In the genomic region with DNA sequence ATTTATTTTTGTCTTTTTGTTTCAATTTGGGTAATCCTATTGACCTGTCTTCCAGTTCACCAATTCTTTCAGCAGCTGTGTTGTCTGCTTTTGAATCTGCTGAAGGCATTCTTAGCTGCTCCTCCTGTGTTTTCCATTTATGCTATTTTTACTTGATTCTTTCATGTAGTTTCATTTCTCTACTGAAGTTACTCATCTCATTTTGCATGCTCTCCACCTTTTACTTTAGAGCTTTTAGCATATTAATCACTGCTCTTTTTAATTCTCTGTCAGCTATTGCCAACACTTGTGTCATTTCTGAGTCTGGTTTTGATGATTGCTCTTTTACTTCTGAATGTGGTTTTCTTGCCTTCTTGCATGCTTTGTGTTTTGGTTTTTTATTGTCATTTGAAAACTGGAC, we compare ENCODE assay signal across 33 cellular contexts.
DNase-seq lines count a peak whose midpoint lies in the region; ATAC-seq lines count a peak whose summit lies in the region.
"Had no signal": no experiment of that assay in that cellular context is flagged by ENCODE, and none has a peak within 500 bp of the region (broad histone marks: within the 10 kb centered on the region; RNA-seq: fewer than 3 reads in every experiment).

No MANE protein-coding gene starts in this region.

- ATAC-seq in activated T-cell treated with anti-CD3 and anti-CD28 coated beads, Interleukin-2, amount 50 U/mL, for 4 hours: peak; percentile 79 to 80
- peak; percentile 69 for ATAC-seq in activated T-helper 17 cell treated with anti-CD3 and anti-CD28 coated beads, Interleukin-2, amount 50 U/mL, for 72 hours (replicated peaks)
- peak; percentile 84 for ATAC-seq in stimulated activated naive CD8-positive, alpha-beta T cell treated with anti-CD3 and anti-CD28 coated beads, Interleukin-15, amount 100 ng/mL, for 72 hours
- ATAC-seq: Panc1, WTC11 had no signal

- H3K27ac ChIP-seq in GM23248: no peak overlapping the region
- H3K27ac ChIP-seq: colonic mucosa, neutrophil, stomach, thyroid gland had no signal

- no peak overlapping the region for H3K4me2 ChIP-seq in GM23248 (ENCODE audit: unreplicated experiment)

- H3K79me2 ChIP-seq in GM23248 (ENCODE audit: insufficient read depth): no peaks in the 10 kb centered on the region

- in situ Hi-C loops in GM23248 (cut with MboI): no loop called here

- no peak overlapping the region for H3K4me3 ChIP-seq in GM23248
- H3K4me3 ChIP-seq: colonic mucosa, stomach, thyroid gland had no signal

- no peak for DNase-seq in activated T-cell treated with anti-CD3 and anti-CD28 coated beads, Interleukin-2, amount 50 U/mL, for 4 hours
- DNase-seq in activated T-cell treated with anti-CD3 and anti-CD28 coated beads, Interleukin-2, amount 50 U/mL, for 48 hours: no peak
- DNase-seq in GM23248 (peak; percentile 3), NCI-H345 treated with DMSO at 0.1 percent for 48 hours (lab: John Stamatoyannopoulos, UW; ENCODE audit: unreplicated experiment) (no peak), inferior parietal cortex (ENCODE audit: extremely low spot score) (no peak)
- DNase-seq in stimulated activated naive CD8-positive, alpha-beta T cell treated with anti-CD3 and anti-CD28 coated beads, Interleukin-15, amount 100 ng/mL, for 72 hours: no peak
- no peak for DNase-seq in central memory CD4-positive, alpha-beta T cell
- DNase-seq: activated CD8-positive, alpha-beta memory T cell treated with anti-CD3 and anti-CD28 coated beads, Interleukin-2, amount 50 U/mL, for 4 hours; activated gamma-delta T cell treated with Interleukin-2 at 50 U/mL for 16 hours; amygdala; CD8-positive, alpha-beta memory T cell; colonic mucosa; DMS 273 treated with DMSO at 0.1 percent for 48 hours; effector memory CD4-positive, alpha-beta T cell; erythroblast; foreskin fibroblast; head of caudate nucleus; KG1; kidney; NCI-H187; NCI-H2171 treated with DMSO at 0.1 percent for 48 hours; NCI-H524; NK-92 treated with Interleukin-12 subunit alpha and Interleukin-12 subunit beta, amount 100 ng/mL, for 24 hours; SIG-M5; stimulated activated CD4-positive, alpha-beta T cell treated with anti-CD3 and anti-CD28 coated beads, Interleukin-15, amount 100 ng/mL, for 24 hours; stomach; T1000; thyroid gland had no signal

- H3K27ac Mint-ChIP-seq in activated T-helper 17 cell treated with anti-CD3 and anti-CD28 coated beads, Interleukin-2, amount 50 U/mL, for 72 hours: no peak overlapping the region
- H3K27ac Mint-ChIP-seq in stimulated activated naive CD8-positive, alpha-beta T cell treated with anti-CD3 and anti-CD28 coated beads, Interleukin-15, amount 100 ng/mL, for 72 hours: peak overlapping the region in 1 of 2 donors; percentile 53
- H3K27ac Mint-ChIP-seq: B cell; CD8-positive, alpha-beta memory T cell; WTC11 had no signal

- H3K4me3 Mint-ChIP-seq in activated T-cell treated with anti-CD3 and anti-CD28 coated beads, Interleukin-2, amount 50 U/mL, for 4 hours: no peak overlapping the region
- H3K4me3 Mint-ChIP-seq in activated T-helper 17 cell treated with anti-CD3 and anti-CD28 coated beads, Interleukin-2, amount 50 U/mL, for 72 hours: no peak overlapping the region
- no peak overlapping the region for H3K4me3 Mint-ChIP-seq in stimulated activated naive CD8-positive, alpha-beta T cell treated with anti-CD3 and anti-CD28 coated beads, Interleukin-15, amount 100 ng/mL, for 72 hours
- H3K4me3 Mint-ChIP-seq: B cell; CD8-positive, alpha-beta memory T cell; WTC11 had no signal

- H3K36me3 Mint-ChIP-seq in activated T-cell treated with anti-CD3 and anti-CD28 coated beads, Interleukin-2, amount 50 U/mL, for 4 hours (ENCODE audit: insufficient read depth): peaks cover 2% of the 10 kb centered on the region
- no peaks in the 10 kb centered on the region for H3K36me3 Mint-ChIP-seq in activated T-helper 17 cell treated with anti-CD3 and anti-CD28 coated beads, Interleukin-2, amount 50 U/mL, for 72 hours (ENCODE audit: low read depth)
- H3K36me3 Mint-ChIP-seq: CD8-positive, alpha-beta memory T cell had no signal

- H3K4me1 Mint-ChIP-seq in activated T-cell treated with anti-CD3 and anti-CD28 coated beads, Interleukin-2, amount 50 U/mL, for 4 hours (ENCODE audit: low read depth): no peaks in the 10 kb centered on the region
- H3K4me1 Mint-ChIP-seq in activated T-helper 17 cell treated with anti-CD3 and anti-CD28 coated beads, Interleukin-2, amount 50 U/mL, for 72 hours: no peaks in the 10 kb centered on the region
- peaks cover 13% of the 10 kb centered on the region for H3K4me1 Mint-ChIP-seq in stimulated activated naive CD8-positive, alpha-beta T cell treated with anti-CD3 and anti-CD28 coated beads, Interleukin-15, amount 100 ng/mL, for 72 hours
- H3K4me1 Mint-ChIP-seq: CD8-positive, alpha-beta memory T cell had no signal

- no peaks in the 10 kb centered on the region for H3K36me3 ChIP-seq in GM23248 (ENCODE audit: low read depth)
- H3K36me3 ChIP-seq: colonic mucosa, neutrophil, stomach, thyroid gland had no signal

- H3K9me2 ChIP-seq in GM23248 (ENCODE audit: insufficient read depth): no peaks in the 10 kb centered on the region

- peaks cover 9% of the 10 kb centered on the region; the same call in 1 of the 2 replicates for H3F3A ChIP-seq in GM23248 (ENCODE audit: insufficient read depth)

- H4K20me1 ChIP-seq in GM23248 (ENCODE audit: insufficient read depth): no peaks in the 10 kb centered on the region

- H3K27me3 ChIP-seq in GM23248 (replicated peaks; ENCODE audit: insufficient read depth): no peaks in the 10 kb centered on the region
- H3K27me3 ChIP-seq: colonic mucosa, neutrophil, stomach, thyroid gland had no signal

- H3K9me3 Mint-ChIP-seq in activated T-cell treated with anti-CD3 and anti-CD28 coated beads, Interleukin-2, amount 50 U/mL, for 4 hours: peaks cover 7% of the 10 kb centered on the region
- H3K9me3 Mint-ChIP-seq in activated T-helper 17 cell treated with anti-CD3 and anti-CD28 coated beads, Interleukin-2, amount 50 U/mL, for 72 hours: no peaks in the 10 kb centered on the region
- peaks cover 9 to 11% of the 10 kb centered on the region in 2 donors for H3K9me3 Mint-ChIP-seq in stimulated activated naive CD8-positive, alpha-beta T cell treated with anti-CD3 and anti-CD28 coated beads, Interleukin-15, amount 100 ng/mL, for 72 hours
- H3K9me3 Mint-ChIP-seq: CD8-positive, alpha-beta memory T cell had no signal

- H2AFZ ChIP-seq in GM23248: no peak overlapping the region

- H3K9ac ChIP-seq in GM23248: no peak overlapping the region

- H3K4me1 ChIP-seq in GM23248 (ENCODE audit: insufficient read depth): no peaks in the 10 kb centered on the region
- H3K4me1 ChIP-seq: colonic mucosa, stomach, thyroid gland had no signal

- peaks cover 2% of the 10 kb centered on the region for H3K27me3 Mint-ChIP-seq in activated T-cell treated with anti-CD3 and anti-CD28 coated beads, Interleukin-2, amount 50 U/mL, for 4 hours (ENCODE audit: low read depth)
- peaks cover 12% of the 10 kb centered on the region for H3K27me3 Mint-ChIP-seq in activated T-helper 17 cell treated with anti-CD3 and anti-CD28 coated beads, Interleukin-2, amount 50 U/mL, for 72 hours
- H3K27me3 Mint-ChIP-seq in stimulated activated naive CD8-positive, alpha-beta T cell treated with anti-CD3 and anti-CD28 coated beads, Interleukin-15, amount 100 ng/mL, for 72 hours: no peaks in the 10 kb centered on the region
- H3K27me3 Mint-ChIP-seq: B cell had no signal

- H3K9me3 ChIP-seq in GM23248 (ENCODE audit: low read depth): no peaks in the 10 kb centered on the region
- H3K9me3 ChIP-seq: colonic mucosa, neutrophil, stomach, thyroid gland had no signal
